17 cellular contexts compared by ENCODE assay signal in the genomic region with DNA sequence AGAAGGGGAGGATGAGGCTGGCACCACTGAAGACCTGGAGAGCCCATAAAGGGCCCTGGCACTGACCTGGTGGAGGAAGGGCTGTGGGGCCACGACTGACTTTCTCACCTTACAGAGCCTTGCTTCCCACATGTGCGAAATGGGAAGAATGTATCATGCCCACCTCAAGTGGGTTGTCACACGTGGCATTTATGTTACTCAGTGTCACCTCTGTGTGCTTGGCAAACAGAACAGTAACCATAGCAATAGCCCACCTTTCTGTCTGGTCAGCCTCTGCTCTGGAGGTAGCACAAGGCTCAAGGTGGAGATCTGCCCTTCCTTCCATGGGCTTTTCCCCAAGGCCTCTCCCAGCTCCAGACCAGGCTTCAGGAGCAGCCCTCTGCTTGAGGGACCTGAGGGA. TPM values are rescaled to one million over a fixed set of nuclear protein-coding genes. Genes with fewer than 3 reads are reported as not detected.
DNase-seq lines count a peak whose midpoint lies in the region; ATAC-seq and TF ChIP-seq lines count a peak whose summit lies in the region.
"Had no signal": no experiment of that assay in that cellular context is flagged by ENCODE, and none has a peak within 500 bp of the region (broad histone marks: within the 10 kb centered on the region; RNA-seq: fewer than 3 reads in every experiment).

No MANE protein-coding gene starts in this region.

- peaks cover 51% of the 10 kb centered on the region for H3K36me3 Mint-ChIP-seq in T-helper 1 cell treated with Interleukin-12 subunit alpha and Interleukin-12 subunit beta and Interleukin-4 antibody, amounts not matched to agents 30 μg/mL and 1 μg/mL, for 36 hours (ENCODE audit: low read depth)
- H3K36me3 Mint-ChIP-seq in activated T-cell treated with anti-CD3 and anti-CD28 coated beads, Interleukin-2, amount 50 U/mL, for 24 hours (ENCODE audit: low read depth) = peaks cover 96% of the 10 kb centered on the region
- H3K36me3 Mint-ChIP-seq in glutamatergic neuron (ENCODE audit: unreplicated experiment) = peaks cover 9% of the 10 kb centered on the region
- peaks cover 44% of the 10 kb centered on the region for H3K36me3 Mint-ChIP-seq in stimulated activated effector memory CD8-positive, alpha-beta T cell treated with anti-CD3 and anti-CD28 coated beads, Interleukin-12 subunit alpha, Interleukin-12 subunit beta, amount 100 ng/mL, for 72 hours

- H3K9me3 ChIP-seq in mesenchymal stem cell (ENCODE audit: control insufficient read depth, low read length) = no peaks in the 10 kb centered on the region
- H3K9me3 ChIP-seq: gastrocnemius medialis, prostate gland, SJSA1 had no signal

- peak; percentile 68 for ATAC-seq in stimulated activated effector memory CD8-positive, alpha-beta T cell treated with anti-CD3 and anti-CD28 coated beads, Interleukin-12 subunit alpha, Interleukin-12 subunit beta, amount 100 ng/mL, for 72 hours
- no peak for ATAC-seq in HG03521 (IDR thresholded peaks at IDR 0.05; ENCODE audit: unreplicated experiment)
- ATAC-seq: gastrocnemius medialis had no signal

- no peak overlapping the region for H3K27ac ChIP-seq in mesenchymal stem cell (ENCODE audit: low read length, poor library complexity, severe bottlenecking)
- H3K27ac ChIP-seq: 22Rv1, cardiac muscle cell, gastrocnemius medialis, prostate gland, SJSA1, VCaP had no signal

- H3K4me3 ChIP-seq in mesenchymal stem cell (ENCODE audit: insufficient read depth in 1 of 2, low read depth in 1 of 2, low read length in 2 of 2) = no peak overlapping the region
- H3K4me3 ChIP-seq: cardiac muscle cell, gastrocnemius medialis, prostate gland, SJSA1 had no signal

- no peak overlapping the region for H2BK12ac ChIP-seq in mesenchymal stem cell (ENCODE audit: low read length in 2 of 2)

- H3K4me1 ChIP-seq in mesenchymal stem cell (ENCODE audit: control insufficient read depth, insufficient read depth, low read depth, low read length) = peaks cover under 1% of the 10 kb centered on the region

- no peak overlapping the region for H3K14ac ChIP-seq in mesenchymal stem cell (ENCODE audit: low read length in 2 of 2)

- H2AFZ ChIP-seq in mesenchymal stem cell (ENCODE audit: low read depth, low read length) = no peak overlapping the region

- no peak overlapping the region for H3K23ac ChIP-seq in mesenchymal stem cell (ENCODE audit: low read length in 2 of 2)

- H2AK5ac ChIP-seq in mesenchymal stem cell (ENCODE audit: low read length, severe bottlenecking) = no peak overlapping the region

- no peaks in the 10 kb centered on the region for H3K27me3 ChIP-seq in mesenchymal stem cell (ENCODE audit: control insufficient read depth in 1 of 2, insufficient read depth in 1 of 2, low read length in 2 of 2)
- H3K27me3 ChIP-seq: cardiac muscle cell, gastrocnemius medialis, SJSA1 had no signal

- H3K79me1 ChIP-seq in mesenchymal stem cell (replicated peaks; ENCODE audit: low read length, poor library complexity, severe bottlenecking) = peaks cover 44% of the 10 kb centered on the region

- TF ChIP-seq CTCF in glutamatergic neuron (IDR thresholded peaks at IDR 0.05; ENCODE audit: partially characterized antibody, unreplicated experiment) = no peak

- H3K36me3 ChIP-seq in mesenchymal stem cell (ENCODE audit: control insufficient read depth in 1 of 2, insufficient read depth in 2 of 2, low read depth in 1 of 2, low read length in 2 of 2) = peaks cover 59 to 78% of the 10 kb centered on the region in 2 experiments
- H3K36me3 ChIP-seq: cardiac muscle cell, prostate gland had no signal

- H3K18ac ChIP-seq in mesenchymal stem cell (ENCODE audit: low read depth in 1 of 2, low read length in 2 of 2) = no peak overlapping the region

- H2BK120ac ChIP-seq in mesenchymal stem cell (ENCODE audit: low read depth, low read length) = no peak overlapping the region

- 99% methylated on average over 3 of the region's 3 CpGs for WGBS in mesenchymal stem cell

- H3K4ac ChIP-seq in mesenchymal stem cell (ENCODE audit: low read depth in 1 of 2, low read length in 2 of 2) = no peak overlapping the region

- H3K27me3 Mint-ChIP-seq in T-helper 1 cell treated with Interleukin-12 subunit alpha and Interleukin-12 subunit beta and Interleukin-4 antibody, amounts not matched to agents 30 μg/mL and 1 μg/mL, for 36 hours (ENCODE audit: low read depth) = peaks cover 22% of the 10 kb centered on the region
- H3K27me3 Mint-ChIP-seq in activated T-cell treated with anti-CD3 and anti-CD28 coated beads, Interleukin-2, amount 50 U/mL, for 24 hours = no peaks in the 10 kb centered on the region
- peaks cover 4% of the 10 kb centered on the region for H3K27me3 Mint-ChIP-seq in glutamatergic neuron (ENCODE audit: unreplicated experiment)

- H4K91ac ChIP-seq in mesenchymal stem cell (ENCODE audit: low read length) = no peak overlapping the region

- no peak overlapping the region for H3K9ac ChIP-seq in mesenchymal stem cell (ENCODE audit: low read length)

- no peaks in the 10 kb centered on the region for H3K9me3 Mint-ChIP-seq in T-helper 1 cell treated with Interleukin-12 subunit alpha and Interleukin-12 subunit beta and Interleukin-4 antibody, amounts not matched to agents 30 μg/mL and 1 μg/mL, for 36 hours
- no peaks in the 10 kb centered on the region for H3K9me3 Mint-ChIP-seq in activated T-cell treated with anti-CD3 and anti-CD28 coated beads, Interleukin-2, amount 50 U/mL, for 24 hours
- peaks cover 3% of the 10 kb centered on the region for H3K9me3 Mint-ChIP-seq in glutamatergic neuron (ENCODE audit: unreplicated experiment)
- no peaks in the 10 kb centered on the region for H3K9me3 Mint-ChIP-seq in stimulated activated effector memory CD8-positive, alpha-beta T cell treated with anti-CD3 and anti-CD28 coated beads, Interleukin-12 subunit alpha, Interleukin-12 subunit beta, amount 100 ng/mL, for 72 hours

- H3K27ac Mint-ChIP-seq in T-helper 1 cell treated with Interleukin-12 subunit alpha and Interleukin-12 subunit beta and Interleukin-4 antibody, amounts not matched to agents 30 μg/mL and 1 μg/mL, for 36 hours = peak overlapping the region; percentile 92
- H3K27ac Mint-ChIP-seq in activated T-cell treated with anti-CD3 and anti-CD28 coated beads, Interleukin-2, amount 50 U/mL, for 24 hours = peak overlapping the region; percentile 92
- peak overlapping the region; percentile 14 for H3K27ac Mint-ChIP-seq in glutamatergic neuron (ENCODE audit: unreplicated experiment)
- H3K27ac Mint-ChIP-seq in stimulated activated effector memory CD8-positive, alpha-beta T cell treated with anti-CD3 and anti-CD28 coated beads, Interleukin-12 subunit alpha, Interleukin-12 subunit beta, amount 100 ng/mL, for 72 hours = peak overlapping the region; percentile 89

- no peak overlapping the region for H4K8ac ChIP-seq in mesenchymal stem cell (ENCODE audit: low read length)

- no peak overlapping the region for H2BK15ac ChIP-seq in mesenchymal stem cell (ENCODE audit: low read depth, poor library complexity, severe bottlenecking)

- no peak overlapping the region for H2BK5ac ChIP-seq in mesenchymal stem cell (ENCODE audit: low read depth, low read length, poor library complexity, severe bottlenecking)

- peak overlapping the region; percentile 86 for H3K4me3 Mint-ChIP-seq in T-helper 1 cell treated with Interleukin-12 subunit alpha and Interleukin-12 subunit beta and Interleukin-4 antibody, amounts not matched to agents 30 μg/mL and 1 μg/mL, for 36 hours
- H3K4me3 Mint-ChIP-seq in activated T-cell treated with anti-CD3 and anti-CD28 coated beads, Interleukin-2, amount 50 U/mL, for 24 hours = peak overlapping the region; percentile 48
- peak overlapping the region; percentile 32 for H3K4me3 Mint-ChIP-seq in glutamatergic neuron (ENCODE audit: unreplicated experiment)
- peak overlapping the region; percentile 3 for H3K4me3 Mint-ChIP-seq in stimulated activated effector memory CD8-positive, alpha-beta T cell treated with anti-CD3 and anti-CD28 coated beads, Interleukin-12 subunit alpha, Interleukin-12 subunit beta, amount 100 ng/mL, for 72 hours

- no peak for DNase-seq in T-helper 1 cell
- peak; percentile 63 for DNase-seq in activated T-cell treated with anti-CD3 and anti-CD28 coated beads, Interleukin-2, amount 50 U/mL, for 24 hours
- no peak for DNase-seq in glutamatergic neuron
- no peak for DNase-seq in stimulated activated effector memory CD8-positive, alpha-beta T cell treated with anti-CD3 and anti-CD28 coated beads, Interleukin-12 subunit alpha, Interleukin-12 subunit beta, amount 100 ng/mL, for 72 hours (ENCODE audit: low spot score in 2 of 2)
- DNase-seq in mesenchymal stem cell = no peak
- no peak for DNase-seq in NCI-H146 treated with DMSO at 0.1 percent for 48 hours (lab: John Stamatoyannopoulos, UW; ENCODE audit: unreplicated experiment)
- DNase-seq: gastrocnemius medialis, midbrain, NCI-H1048, NCI-H446 had no signal

- no peak overlapping the region for H3K4me2 ChIP-seq in mesenchymal stem cell (ENCODE audit: low read length, poor library complexity, severe bottlenecking)

- peaks cover 73% of the 10 kb centered on the region for H3K4me1 Mint-ChIP-seq in T-helper 1 cell treated with Interleukin-12 subunit alpha and Interleukin-12 subunit beta and Interleukin-4 antibody, amounts not matched to agents 30 μg/mL and 1 μg/mL, for 36 hours (ENCODE audit: low read depth)
- H3K4me1 Mint-ChIP-seq in activated T-cell treated with anti-CD3 and anti-CD28 coated beads, Interleukin-2, amount 50 U/mL, for 24 hours (ENCODE audit: low read depth) = peaks cover 98% of the 10 kb centered on the region
- peaks cover 3% of the 10 kb centered on the region for H3K4me1 Mint-ChIP-seq in glutamatergic neuron (ENCODE audit: low read depth, unreplicated experiment)
- peaks cover 97% of the 10 kb centered on the region for H3K4me1 Mint-ChIP-seq in stimulated activated effector memory CD8-positive, alpha-beta T cell treated with anti-CD3 and anti-CD28 coated beads, Interleukin-12 subunit alpha, Interleukin-12 subunit beta, amount 100 ng/mL, for 72 hours

RNA-seq across cellular contexts. Expression of a gene that starts 16.7 kb away (rescaled TPM):
- 5.8 TPM for total RNA-seq in glutamatergic neuron (ENCODE audit: unreplicated experiment)
- polyA plus RNA-seq in mesenchymal stem cell (2013, experiment 1 of 2) = 1.4 TPM
- 1.4 TPM for polyA plus RNA-seq in mesenchymal stem cell (2013, experiment 2 of 2)

RNA-seq across cellular contexts. Expression of a gene that starts 45.6 kb away (rescaled TPM):
- total RNA-seq in glutamatergic neuron (ENCODE audit: unreplicated experiment) = 345 TPM
- polyA plus RNA-seq in mesenchymal stem cell (2013, experiment 1 of 2) = 556 TPM
- polyA plus RNA-seq in mesenchymal stem cell (2013, experiment 2 of 2) = 556 TPM

Comparison
In these comparisons a context has a peak if more than half of its experiments do, and no peak if none do; other contexts are left out.
1. H3K27ac Mint-ChIP-seq: peak in every context shown above with its lines; median percentile 92 in T-helper 1 cell treated with Interleukin-12 subunit alpha and Interleukin-12 subunit beta and Interleukin-4 antibody, amounts not matched to agents 30 μg/mL and 1 μg/mL, for 36 hours; 92 in activated T-cell treated with anti-CD3 and anti-CD28 coated beads, Interleukin-2, amount 50 U/mL, for 24 hours; 89 in stimulated activated effector memory CD8-positive, alpha-beta T cell treated with anti-CD3 and anti-CD28 coated beads, Interleukin-12 subunit alpha, Interleukin-12 subunit beta, amount 100 ng/mL, for 72 hours; 14 in glutamatergic neuron.
2. H3K4me3 Mint-ChIP-seq: peak in every context shown above with its lines; median percentile 86 in T-helper 1 cell treated with Interleukin-12 subunit alpha and Interleukin-12 subunit beta and Interleukin-4 antibody, amounts not matched to agents 30 μg/mL and 1 μg/mL, for 36 hours; 48 in activated T-cell treated with anti-CD3 and anti-CD28 coated beads, Interleukin-2, amount 50 U/mL, for 24 hours; 32 in glutamatergic neuron; 3 in stimulated activated effector memory CD8-positive, alpha-beta T cell treated with anti-CD3 and anti-CD28 coated beads, Interleukin-12 subunit alpha, Interleukin-12 subunit beta, amount 100 ng/mL, for 72 hours.